ENCODE assay signal across 21 cellular contexts in the genomic region with DNA sequence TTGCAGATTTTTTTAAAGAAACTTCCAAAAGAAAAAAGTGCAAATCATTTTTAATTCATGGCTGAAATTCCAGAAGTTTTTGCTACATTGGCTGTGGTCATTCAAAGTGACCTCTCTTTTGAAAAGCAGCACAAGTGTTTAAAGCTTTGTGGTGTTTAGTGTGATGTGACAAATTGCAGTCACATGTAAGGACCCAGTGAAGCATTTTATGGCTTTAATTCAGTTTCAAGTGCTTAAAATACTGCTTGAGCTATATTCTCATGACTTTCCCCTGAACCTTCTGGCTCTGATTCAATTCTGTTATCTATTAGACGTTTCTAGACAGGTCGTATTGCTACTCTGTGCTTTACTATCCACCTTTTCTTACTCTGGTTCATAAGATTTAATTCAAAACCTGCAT.
"Had no signal": no experiment of that assay in that cellular context is flagged by ENCODE, and none has a peak within 500 bp of the region (broad histone marks: within the 10 kb centered on the region; RNA-seq: fewer than 3 reads in every experiment).

No MANE protein-coding gene starts in this region.

- H3K27me3 Mint-ChIP-seq: activated naive CD8-positive, alpha-beta T cell treated with anti-CD3 and anti-CD28 coated beads for 36 hours; naive thymus-derived CD4-positive, alpha-beta T cell; stimulated activated naive B cell treated with anti-CD40 and anti-IgM and Interleukin-4, amounts not matched to agents 10 μg/mL and 1 μg/mL and 100 μg/mL, for 72 hours had no signal

- H3K36me3 Mint-ChIP-seq: activated naive CD8-positive, alpha-beta T cell treated with anti-CD3 and anti-CD28 coated beads for 36 hours; naive thymus-derived CD4-positive, alpha-beta T cell; stimulated activated naive B cell treated with anti-CD40 and anti-IgM and Interleukin-4, amounts not matched to agents 10 μg/mL and 1 μg/mL and 100 μg/mL, for 72 hours had no signal

- H3K27me3 ChIP-seq: breast epithelium, dorsolateral prefrontal cortex, gastrocnemius medialis, heart left ventricle, neutrophil, thyroid gland had no signal

- FAIRE-seq: TTC549, urothelium cell line had no signal

- H3K27ac ChIP-seq: breast epithelium, dorsolateral prefrontal cortex, gastrocnemius medialis, heart left ventricle, neutrophil, parathyroid adenoma, thyroid gland had no signal

- ATAC-seq: gastrocnemius medialis; heart left ventricle; left colon; naive thymus-derived CD4-positive, alpha-beta T cell; stimulated activated naive B cell treated with anti-CD40 and anti-IgM and Interleukin-4, amounts not matched to agents 10 μg/mL and 1 μg/mL and 100 μg/mL, for 72 hours had no signal

- H2AFZ ChIP-seq: parathyroid adenoma had no signal

- H3K9me3 ChIP-seq: gastrocnemius medialis, heart left ventricle, neutrophil, thyroid gland had no signal

- H3K4me1 ChIP-seq: breast epithelium, gastrocnemius medialis had no signal

- H3K9ac ChIP-seq: parathyroid adenoma had no signal

- H3K79me2 ChIP-seq: parathyroid adenoma had no signal

- H3K27ac Mint-ChIP-seq: activated naive CD8-positive, alpha-beta T cell treated with anti-CD3 and anti-CD28 coated beads for 36 hours; endodermal cell; naive thymus-derived CD4-positive, alpha-beta T cell; stimulated activated naive B cell treated with anti-CD40 and anti-IgM and Interleukin-4, amounts not matched to agents 10 μg/mL and 1 μg/mL and 100 μg/mL, for 72 hours had no signal

- H3K4me1 Mint-ChIP-seq: activated naive CD8-positive, alpha-beta T cell treated with anti-CD3 and anti-CD28 coated beads for 36 hours; endodermal cell; naive thymus-derived CD4-positive, alpha-beta T cell; stimulated activated naive B cell treated with anti-CD40 and anti-IgM and Interleukin-4, amounts not matched to agents 10 μg/mL and 1 μg/mL and 100 μg/mL, for 72 hours had no signal

- H3K4me3 ChIP-seq: breast epithelium, dorsolateral prefrontal cortex, gastrocnemius medialis, heart left ventricle, thyroid gland had no signal

- DNase-seq: activated CD4-positive, alpha-beta T cell treated with anti-CD3 and anti-CD28 coated beads, Interleukin-2, amount 50 U/mL, for 1 hour; activated CD8-positive, alpha-beta memory T cell treated with anti-CD3 and anti-CD28 coated beads for 24 hours; activated gamma-delta T cell treated with Interleukin-2 at 50 U/mL for 16 hours; activated naive CD8-positive, alpha-beta T cell treated with anti-CD3 and anti-CD28 coated beads for 36 hours; dorsolateral prefrontal cortex; endodermal cell; erythroblast; gastrocnemius medialis; heart left ventricle; left colon; naive thymus-derived CD4-positive, alpha-beta T cell; stimulated activated CD4-positive, alpha-beta T cell treated with anti-CD3 and anti-CD28 coated beads, Interleukin-15, amount 100 ng/mL, for 24 hours; stimulated activated CD4-positive, alpha-beta T cell treated with anti-CD3 and anti-CD28 coated beads, Interleukin-4, amount 100 ng/mL, for 1 hour; stimulated activated naive B cell treated with anti-CD40 and anti-IgM and Interleukin-4, amounts not matched to agents 10 μg/mL and 1 μg/mL and 100 μg/mL, for 72 hours; T-helper 2 cell; thyroid gland had no signal

- H3K4me3 Mint-ChIP-seq: activated naive CD8-positive, alpha-beta T cell treated with anti-CD3 and anti-CD28 coated beads for 36 hours; endodermal cell; naive thymus-derived CD4-positive, alpha-beta T cell; stimulated activated naive B cell treated with anti-CD40 and anti-IgM and Interleukin-4, amounts not matched to agents 10 μg/mL and 1 μg/mL and 100 μg/mL, for 72 hours had no signal

- H3K36me3 ChIP-seq: gastrocnemius medialis, neutrophil had no signal
